Comparison of ENCODE assay signal across 8 cellular contexts in genomic region chr1:113391643-113392271, GRCh38. TPM values are rescaled to one million over a fixed set of nuclear protein-coding genes. Genes with fewer than 3 reads are reported as not detected.
DNase-seq lines count a peak whose midpoint lies in the region; ATAC-seq and TF ChIP-seq lines count a peak whose summit lies in the region.

No MANE protein-coding gene starts in this region.

- intact Hi-C loops in left ventricle myocardium inferior (cut with micrococcal nuclease) (no loop called here), Right ventricle myocardium inferior (cut with DNase I) (loop anchor here (2.0 to 5.0 kb wide), 2 partner anchors 61 to 251 kb away; no protein-coding TSS in a partner anchor)

- H3K27ac ChIP-seq in left ventricle myocardium inferior (replicated peaks), result peak overlapping the region; percentile 91
- H3K27ac ChIP-seq in SJCRH30, result no peak overlapping the region
- H3K27ac ChIP-seq in ectodermal cell (ENCODE audit: insufficient read depth, low read depth, low read length, poor library complexity, severe bottlenecking), result no peak overlapping the region

- H3K27ac Mint-ChIP-seq in naive B cell, result peak overlapping the region in 2 of 6 donors; percentile 6 to 65

- H3K4me1 Mint-ChIP-seq in naive B cell, result peaks cover 17 to 27% (median 21%) of the 10 kb centered on the region in 3 donors

- peaks cover 0 to 9% of the 10 kb centered on the region in 2 donors for H3K36me3 Mint-ChIP-seq in naive B cell

- TF ChIP-seq CTCF in left ventricle myocardium inferior (IDR thresholded peaks at IDR 0.05; ENCODE audit: borderline replicate concordance), result no peak

- H3K4me3 ChIP-seq in left ventricle myocardium inferior (peak overlapping the region; percentile 86), SJCRH30 (peak overlapping the region; percentile 91), ectodermal cell (ENCODE audit: insufficient read depth, low read depth, low read length) (peak overlapping the region; percentile 69)

- no peaks in the 10 kb centered on the region for H3K27me3 ChIP-seq in left ventricle myocardium inferior (ENCODE audit: low read depth)
- H3K27me3 ChIP-seq in SJCRH30, result no peaks in the 10 kb centered on the region
- H3K27me3 ChIP-seq in ectodermal cell (ENCODE audit: control insufficient read depth, insufficient read depth, low read length, poor library complexity, severe bottlenecking), result peaks cover 12% of the 10 kb centered on the region

- ATAC-seq in Right ventricle myocardium inferior (no peak), naive B cell (ENCODE audit: low read depth in 2 of 2) (no peak), HG03280 (IDR thresholded peaks at IDR 0.05; ENCODE audit: unreplicated experiment) (no peak), GM21786 (IDR thresholded peaks at IDR 0.05; ENCODE audit: unreplicated experiment) (no peak), HG02588 (IDR thresholded peaks at IDR 0.05; ENCODE audit: unreplicated experiment) (no peak)

- H3K4me1 ChIP-seq in left ventricle myocardium inferior, result peaks cover 51% of the 10 kb centered on the region
- H3K4me1 ChIP-seq in SJCRH30, result peaks cover 9% of the 10 kb centered on the region; the same call in 1 of the 2 replicates
- H3K4me1 ChIP-seq in ectodermal cell (ENCODE audit: control insufficient read depth, insufficient read depth, low read length), result no peaks in the 10 kb centered on the region

- peaks cover 36 to 38% (median 36%) of the 10 kb centered on the region in 3 donors for H3K27me3 Mint-ChIP-seq in naive B cell

- H3K9me3 ChIP-seq in left ventricle myocardium inferior (replicated peaks) (peaks cover 5% of the 10 kb centered on the region), SJCRH30 (replicated peaks) (no peaks in the 10 kb centered on the region), ectodermal cell (ENCODE audit: control insufficient read depth, low read length) (no peaks in the 10 kb centered on the region)

- peaks cover 0 to 8% (median 4%) of the 10 kb centered on the region in 7 donors for H3K9me3 Mint-ChIP-seq in naive B cell

- peak overlapping the region; percentile 80 to 94 (median 88) for H3K4me3 Mint-ChIP-seq in naive B cell

- 26 to 27% methylated on average over 9 of the region's 9 CpGs for WGBS in ectodermal cell, 2 experiments

- H3K36me3 ChIP-seq in left ventricle myocardium inferior (no peaks in the 10 kb centered on the region), SJCRH30 (no peaks in the 10 kb centered on the region), ectodermal cell (ENCODE audit: control insufficient read depth, insufficient read depth, low read length) (no peaks in the 10 kb centered on the region)

- DNase-seq in left ventricle myocardium inferior, result no peak
- no peak for DNase-seq in Right ventricle myocardium inferior (ENCODE audit: missing footprints)
- DNase-seq in SJCRH30, result peak in 1 of 2 experiments; percentile 2
- no peak for DNase-seq in naive B cell

RNA-seq across cellular contexts. Expression of gene MAGI3, which starts 1.4 kb away (rescaled TPM):
- total RNA-seq in left ventricle myocardium inferior (5.4 TPM), Right ventricle myocardium inferior (4.6 TPM)
- 8.7 and 9.7 TPM in 2 replicates for total RNA-seq in SJCRH30 (2014; rRNA removed; shearing (Covaris generic))
- 11.8 TPM for polyA plus RNA-seq in ectodermal cell (2013, experiment 1 of 4)
- 11.6 TPM for polyA plus RNA-seq in ectodermal cell (2013, experiment 2 of 4)
- 10.8 TPM for polyA plus RNA-seq in ectodermal cell (2013, experiment 3 of 4)
- polyA plus RNA-seq in ectodermal cell (2013, experiment 4 of 4), result 13.8 TPM
- 1 to 10 TPM in 1 of 6 donors, under 1 TPM in 3, not detected in 2; 0.22 to 1.2 (median 0.74) TPM for polyA plus RNA-seq in naive B cell (ENCODE audit: low read depth in 6 of 6)
